ENCODE assay signal across 6 cellular contexts in genomic region chr2:14803994-14804393, GRCh38.
"Had no signal": no experiment of that assay in that cellular context is flagged by ENCODE, and none has a peak within 500 bp of the region (broad histone marks: within the 10 kb centered on the region; RNA-seq: fewer than 3 reads in every experiment).

No MANE protein-coding gene starts in this region.

- DNase-seq: IMR-90, KBM-7 had no signal

- ATAC-seq: HepG2, K562 had no signal

- FAIRE-seq: HepG2, HTR-8/SVneo, K562 had no signal

- H3K27ac ChIP-seq: HL-60 had no signal

- H3K4me3 ChIP-seq: K562 had no signal
